10 cellular contexts compared by ENCODE assay signal in genomic region chr16:20911361-20911760, GRCh38. TPM values are rescaled to one million over a fixed set of nuclear protein-coding genes. Genes with fewer than 3 reads are reported as not detected.
A peak's percentile ranks its signal among the peaks of the same experiment; 100 is the strongest.
DNase-seq lines count a peak whose midpoint lies in the region; ATAC-seq and TF ChIP-seq lines count a peak whose summit lies in the region.
"Had no signal": no experiment of that assay in that cellular context is flagged by ENCODE, and none has a peak within 500 bp of the region (broad histone marks: within the 10 kb centered on the region; RNA-seq: fewer than 3 reads in every experiment).

No MANE protein-coding gene starts in this region.

- peak overlapping the region; percentile 52 for H3K9ac ChIP-seq in adipocyte (ENCODE audit: low read length)

- intact Hi-C loops in natural killer cell (cut with micrococcal nuclease): no loop called here
- intact Hi-C loops in left lung (cut with DNase I): no loop called here
- intact Hi-C loops in aorta (cut with DNase I): loop anchor here (5.0 to 10.0 kb wide), 2 partner anchors 59 to 393 kb away; no protein-coding TSS in a partner anchor

- no peak overlapping the region for H3K4me3 ChIP-seq in adipocyte (ENCODE audit: low read length)
- H3K4me3 ChIP-seq in left lung: no peak overlapping the region
- no peak overlapping the region for H3K4me3 ChIP-seq in aorta (ENCODE audit: low read length in 2 of 2)

- no peaks in the 10 kb centered on the region for H3K9me3 Mint-ChIP-seq in natural killer cell treated with Interleukin-12 subunit alpha and Interleukin-12 subunit beta and Interleukin-15 and Interleukin-18, amount 100 ng/mL, for 72 hours
- H3K9me3 Mint-ChIP-seq in natural killer cell: no peaks in the 10 kb centered on the region
- H3K9me3 Mint-ChIP-seq: naive B cell had no signal

- H3K36me3 ChIP-seq in adipocyte (ENCODE audit: control insufficient read depth, insufficient read depth, low read length, severe bottlenecking): no peaks in the 10 kb centered on the region
- H3K36me3 ChIP-seq in left lung: no peaks in the 10 kb centered on the region
- no peaks in the 10 kb centered on the region for H3K36me3 ChIP-seq in aorta (ENCODE audit: control insufficient read depth in 1 of 2, insufficient read depth in 2 of 2, low read length in 1 of 2)

- H3K27ac ChIP-seq in left lung (peak overlapping the region; percentile 76 to 88), aorta (ENCODE audit: low read depth in 1 of 2, low read length in 2 of 2) (peak overlapping the region; percentile 92 to 97)

- H3K4me3 Mint-ChIP-seq in natural killer cell treated with Interleukin-12 subunit alpha and Interleukin-12 subunit beta and Interleukin-15 and Interleukin-18, amount 100 ng/mL, for 72 hours: peak overlapping the region; percentile 77
- no peak overlapping the region for H3K4me3 Mint-ChIP-seq in natural killer cell
- H3K4me3 Mint-ChIP-seq: naive B cell had no signal

- no peaks in the 10 kb centered on the region for H3K27me3 Mint-ChIP-seq in natural killer cell treated with Interleukin-12 subunit alpha and Interleukin-12 subunit beta and Interleukin-15 and Interleukin-18, amount 100 ng/mL, for 72 hours
- H3K27me3 Mint-ChIP-seq in natural killer cell (ENCODE audit: low read depth in 2 of 2): no peaks in the 10 kb centered on the region
- H3K27me3 Mint-ChIP-seq: naive B cell had no signal

- no peaks in the 10 kb centered on the region for H3K9me3 ChIP-seq in adipocyte (ENCODE audit: control insufficient read depth, low read length)
- no peaks in the 10 kb centered on the region for H3K9me3 ChIP-seq in left lung
- H3K9me3 ChIP-seq in aorta (ENCODE audit: control insufficient read depth, low read length): no peaks in the 10 kb centered on the region

- H3K36me3 Mint-ChIP-seq in natural killer cell treated with Interleukin-12 subunit alpha and Interleukin-12 subunit beta and Interleukin-15 and Interleukin-18, amount 100 ng/mL, for 72 hours: peaks cover 9% of the 10 kb centered on the region
- H3K36me3 Mint-ChIP-seq in natural killer cell: no peaks in the 10 kb centered on the region

- no peak for DNase-seq in natural killer cell treated with Interleukin-12 subunit alpha and Interleukin-12 subunit beta and Interleukin-15 and Interleukin-18, amount 100 ng/mL, for 72 hours (ENCODE audit: low spot score)
- no peak for DNase-seq in natural killer cell
- no peak for DNase-seq in adipocyte (ENCODE audit: low read depth)
- DNase-seq in left lung: no peak
- no peak for DNase-seq in aorta
- no peak for DNase-seq in AML-193 (lab: John Stamatoyannopoulos, UW)
- no peak for DNase-seq in UCSD-AML1 (lab: John Stamatoyannopoulos, UW; ENCODE audit: unreplicated experiment)
- DNase-seq: naive B cell, NCI-H1048 had no signal

- H3K4me1 Mint-ChIP-seq in natural killer cell treated with Interleukin-12 subunit alpha and Interleukin-12 subunit beta and Interleukin-15 and Interleukin-18, amount 100 ng/mL, for 72 hours (ENCODE audit: low read depth in 2 of 2): peaks cover 41 to 52% of the 10 kb centered on the region in 2 donors
- peaks cover 0 to 13% of the 10 kb centered on the region in 2 donors for H3K4me1 Mint-ChIP-seq in natural killer cell

- peak overlapping the region; percentile 91 to 98 for H3K27ac Mint-ChIP-seq in natural killer cell treated with Interleukin-12 subunit alpha and Interleukin-12 subunit beta and Interleukin-15 and Interleukin-18, amount 100 ng/mL, for 72 hours
- H3K27ac Mint-ChIP-seq in natural killer cell: no peak overlapping the region
- H3K27ac Mint-ChIP-seq: naive B cell had no signal

- 48 to 49% methylated on average over 1 of the region's 1 CpG for WGBS in aorta, 2 donors

- peaks cover 74% of the 10 kb centered on the region for H3K4me1 ChIP-seq in adipocyte (ENCODE audit: control insufficient read depth, insufficient read depth, low read length)
- H3K4me1 ChIP-seq in left lung: peaks cover 33 to 81% of the 10 kb centered on the region in 2 donors
- H3K4me1 ChIP-seq in aorta (ENCODE audit: control insufficient read depth in 1 of 2, insufficient read depth in 2 of 2, low read length in 2 of 2): peaks cover 4 to 5% of the 10 kb centered on the region in 2 donors

- ATAC-seq in natural killer cell treated with Interleukin-12 subunit alpha and Interleukin-12 subunit beta and Interleukin-15 and Interleukin-18, amount 100 ng/mL, for 72 hours: peak; percentile 56 to 57
- ATAC-seq in natural killer cell (no peak), left lung (peak; percentile 20), aorta (ENCODE audit: low FRiP score) (no peak), HG02885 (IDR thresholded peaks at IDR 0.05; ENCODE audit: poor library complexity, unreplicated experiment) (no peak)

- no peak for TF ChIP-seq CTCF in natural killer cell (IDR thresholded peaks at IDR 0.05)
- no peak for TF ChIP-seq CTCF in left lung (IDR thresholded peaks at IDR 0.05)

- no peaks in the 10 kb centered on the region for H3K27me3 ChIP-seq in adipocyte (replicated peaks; ENCODE audit: control insufficient read depth, insufficient read depth, low read length)
- no peaks in the 10 kb centered on the region for H3K27me3 ChIP-seq in left lung
- H3K27me3 ChIP-seq in aorta (ENCODE audit: control insufficient read depth in 1 of 2, insufficient read depth in 2 of 2, low read length in 1 of 2): no peaks in the 10 kb centered on the region

RNA-seq across cellular contexts. Expression of gene LYRM1, which starts 10.8 kb away (rescaled TPM):
- total RNA-seq in natural killer cell treated with Interleukin-12 subunit alpha and Interleukin-12 subunit beta and Interleukin-15 and Interleukin-18, amount 100 ng/mL, for 72 hours: 10 to 100 TPM; 39.0 to 52.2 TPM
- 10 to 100 TPM; 15.3 to 25.7 (median 17.2) TPM for total RNA-seq in natural killer cell
- 10 to 100 TPM; 28.0 to 28.7 TPM for total RNA-seq in left lung
- 10 to 100 TPM; 18.1 to 24.3 TPM for total RNA-seq in aorta
- 10 to 100 TPM; 27.3 to 44.2 TPM for polyA plus RNA-seq in aorta

RNA-seq across cellular contexts. Expression of gene DCUN1D3, which starts 11.2 kb away (rescaled TPM):
- total RNA-seq in natural killer cell treated with Interleukin-12 subunit alpha and Interleukin-12 subunit beta and Interleukin-15 and Interleukin-18, amount 100 ng/mL, for 72 hours: 10 to 100 TPM; 36.7 to 47.4 TPM
- total RNA-seq in natural killer cell (1 to 10 TPM; 5.3 to 9.3 (median 6.1) TPM), left lung (10 to 100 TPM; 26.5 to 27.1 TPM), aorta (10 to 100 TPM; 29.5 to 54.5 TPM)
- polyA plus RNA-seq in aorta: 1 to 10 TPM; 3.9 to 4.1 TPM

Comparison
In these comparisons a context has a peak if more than half of its experiments do, and no peak if none do; other contexts are left out.
1. ATAC-seq: peak in natural killer cell treated with Interleukin-12 subunit alpha and Interleukin-12 subunit beta and Interleukin-15 and Interleukin-18, amount 100 ng/mL, for 72 hours (2 of 2) and left lung (single experiment); none in natural killer cell (0 of 3), aorta (single experiment) and HG02885 (single experiment).
2. H3K27ac Mint-ChIP-seq: peak in natural killer cell treated with Interleukin-12 subunit alpha and Interleukin-12 subunit beta and Interleukin-15 and Interleukin-18, amount 100 ng/mL, for 72 hours (2 of 2); none in natural killer cell (0 of 2).
3. intact Hi-C loops: an anchor here in aorta (5.0 to 10.0 kb wide); none called in natural killer cell and left lung.